In the genomic region with DNA sequence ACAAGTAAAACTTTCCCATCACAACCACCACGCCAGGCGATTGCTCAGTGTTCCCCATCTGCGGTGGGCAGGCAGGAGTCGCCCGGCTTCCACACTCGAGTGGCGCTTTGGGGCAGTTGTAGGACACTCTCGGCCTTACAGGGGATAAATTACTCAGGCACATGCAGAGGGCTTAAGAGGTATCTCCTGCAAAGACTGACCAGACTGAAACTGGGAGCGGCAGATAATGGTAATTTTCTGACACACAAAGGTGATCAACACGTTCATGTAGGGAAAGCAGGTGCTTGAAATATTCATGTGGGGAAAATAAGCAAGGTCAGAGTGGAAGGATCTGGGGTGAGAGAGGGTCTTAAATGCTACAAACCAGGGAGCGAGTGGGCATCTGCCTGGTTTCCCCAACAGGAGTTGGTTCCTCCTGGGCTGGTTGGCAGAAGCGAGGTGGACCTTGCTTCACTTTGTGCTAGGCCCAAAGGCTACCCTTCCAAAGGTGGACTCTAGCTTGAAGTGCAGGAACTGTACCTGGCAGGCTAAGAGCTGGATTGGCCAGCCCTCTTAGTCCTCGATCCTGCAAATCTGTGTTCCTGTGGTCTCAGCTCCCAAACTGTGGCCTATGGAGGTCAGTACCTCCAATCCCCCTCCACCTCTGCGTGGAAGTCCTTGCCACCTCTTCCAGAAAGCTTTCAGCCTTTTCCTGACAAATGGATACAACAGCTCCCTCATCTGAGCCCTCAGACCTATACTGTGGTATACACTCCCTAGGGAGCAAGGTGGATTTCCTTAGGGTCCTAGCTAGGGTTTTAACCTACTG, we compare ENCODE assay signal across 8 cellular contexts. TPM values are rescaled to one million over a fixed set of nuclear protein-coding genes. Genes with fewer than 3 reads are reported as not detected.
DNase-seq lines count a peak whose midpoint lies in the region; ATAC-seq and TF ChIP-seq lines count a peak whose summit lies in the region.

No MANE protein-coding gene starts in this region.

- CTCF ChIA-PET in SK-N-SH (lab: Yijun Ruan, JAX): interaction anchor here (0.7 to 1.0 kb wide), 3 partner anchors 11 to 462 kb away, joined by 3 read pairs; no protein-coding TSS in a partner anchor
- CTCF ChIA-PET in PC-9 (lab: Charles Lee): interaction anchor here (0.6 kb wide), 1 partner anchor 474 kb away, joined by 3 read pairs; no protein-coding TSS in a partner anchor

- H3K4me3 ChIP-seq in SK-N-SH (ENCODE audit: low read depth in 2 of 2, low read length in 1 of 2) (peak overlapping the region; percentile 47 to 57), gastroesophageal sphincter (peak overlapping the region; percentile 30 to 85), skeletal muscle satellite cell (ENCODE audit: low read length) (peak overlapping the region; percentile 77), PC-9 (no peak overlapping the region)

- H3T11ph ChIP-seq in H9 (ENCODE audit: low read length): no peak overlapping the region

- no peak overlapping the region for H2AFZ ChIP-seq in H9 (ENCODE audit: low read length)
- no peak overlapping the region for H2AFZ ChIP-seq in SK-N-SH (ENCODE audit: low read depth)
- H2AFZ ChIP-seq in PC-9: no peak overlapping the region

- no peaks in the 10 kb centered on the region for H3K27me3 ChIP-seq in H9 (ENCODE audit: insufficient read depth, low read length)
- H3K27me3 ChIP-seq in SK-N-SH (ENCODE audit: insufficient read depth): no peaks in the 10 kb centered on the region
- H3K27me3 ChIP-seq in gastroesophageal sphincter: no peaks in the 10 kb centered on the region
- no peaks in the 10 kb centered on the region for H3K27me3 ChIP-seq in skeletal muscle satellite cell (ENCODE audit: control insufficient read depth, insufficient read depth, low read length)
- no peaks in the 10 kb centered on the region for H3K27me3 ChIP-seq in PC-9 (ENCODE audit: insufficient read depth, low read depth)

- H2BK20ac ChIP-seq in H9 (ENCODE audit: low read depth, low read length, poor library complexity, severe bottlenecking): no peak overlapping the region

- peak overlapping the region; percentile 88; the same call in 1 of the 2 replicates for H3K14ac ChIP-seq in H9 (ENCODE audit: insufficient read depth, low read length)

- H3K79me1 ChIP-seq in H9 (ENCODE audit: insufficient read depth, low read depth, low read length, poor library complexity, severe bottlenecking): no peaks in the 10 kb centered on the region

- peak overlapping the region; percentile 75 to 84 for H3K4me3 Mint-ChIP-seq in H9

- no peak overlapping the region for H4K8ac ChIP-seq in H9 (replicated peaks; ENCODE audit: insufficient read length, low read depth, low read length)

- H3K9ac ChIP-seq in H9 (ENCODE audit: extremely low read depth, insufficient read length, low read length) (peak overlapping the region; percentile 29), SK-N-SH (peak overlapping the region; percentile 71), skeletal muscle satellite cell (ENCODE audit: low read depth, low read length) (peak overlapping the region; percentile 92)

- H3F3A ChIP-seq in SK-N-SH (replicated peaks; ENCODE audit: insufficient read depth): peaks cover 19% of the 10 kb centered on the region
- peaks cover 8% of the 10 kb centered on the region; the same call in 1 of the 2 replicates for H3F3A ChIP-seq in PC-9 (ENCODE audit: insufficient read depth, low read depth)

- no peaks in the 10 kb centered on the region for H3K9me2 ChIP-seq in SK-N-SH
- H3K9me2 ChIP-seq in PC-9 (ENCODE audit: insufficient read depth): no peaks in the 10 kb centered on the region

- ATAC-seq in gastroesophageal sphincter (no peak), HG02870 (IDR thresholded peaks at IDR 0.05; ENCODE audit: unreplicated experiment) (no peak)

- H3K9me3 ChIP-seq in H9 (ENCODE audit: control insufficient read depth, low read depth, low read length) (no peaks in the 10 kb centered on the region), SK-N-SH (no peaks in the 10 kb centered on the region), gastroesophageal sphincter (no peaks in the 10 kb centered on the region), skeletal muscle satellite cell (replicated peaks; ENCODE audit: low read length) (no peaks in the 10 kb centered on the region), PC-9 (ENCODE audit: insufficient read depth, low read depth) (no peaks in the 10 kb centered on the region)

- peaks cover 4 to 22% of the 10 kb centered on the region in 2 experiments for H3K36me3 ChIP-seq in SK-N-SH (replicated peaks in 1 of 2; ENCODE audit: control insufficient read depth in 1 of 2, insufficient read depth in 2 of 2, low read length in 1 of 2)
- H3K36me3 ChIP-seq in gastroesophageal sphincter: peaks cover 0 to 15% of the 10 kb centered on the region in 2 donors
- peaks cover 14% of the 10 kb centered on the region for H3K36me3 ChIP-seq in skeletal muscle satellite cell (ENCODE audit: insufficient read depth, low read length)
- peaks cover 2% of the 10 kb centered on the region; the same call in 1 of the 2 replicates for H3K36me3 ChIP-seq in PC-9 (ENCODE audit: low read depth)

- H3K4ac ChIP-seq in H9 (ENCODE audit: low read depth, low read length): no peak overlapping the region

- H2BK15ac ChIP-seq in H9 (ENCODE audit: low read depth, low read length): no peak overlapping the region

- TF ChIP-seq POLR2A in gastroesophageal sphincter (IDR thresholded peaks at IDR 0.05): no peak

- TF ChIP-seq EP300 in SK-N-SH (IDR thresholded peaks at IDR 0.05; ENCODE audit: borderline replicate concordance in 1 of 2, low read depth in 1 of 2, low read length in 1 of 2) (no peak), gastroesophageal sphincter (IDR thresholded peaks at IDR 0.05) (no peak)

- H2BK12ac ChIP-seq in H9 (ENCODE audit: insufficient read length, low read depth, low read length): no peak overlapping the region

- no peaks in the 10 kb centered on the region for H3K27me3 Mint-ChIP-seq in H9 (ENCODE audit: low read depth)

- H2AK5ac ChIP-seq in H9 (ENCODE audit: insufficient read length, low read length): no peak overlapping the region

- no peak for TF ChIP-seq CTCF in H9 (conservative IDR thresholded peaks at IDR 0.05)
- TF ChIP-seq CTCF in SK-N-SH (IDR thresholded peaks at IDR 0.05): no peak
- peak in 1 of 4 experiments; percentile 2 for TF ChIP-seq CTCF in gastroesophageal sphincter (IDR thresholded peaks at IDR 0.05)
- no peak for TF ChIP-seq CTCF in PC-9 (conservative IDR thresholded peaks at IDR 0.05)

- DNase-seq in H9 (peak; percentile 56), SK-N-SH (peak; percentile 37), NCI-H1694 (lab: John Stamatoyannopoulos, UW) (no peak), epidermal melanocyte (ENCODE audit: insufficient read length, low spot score) (no peak), PC-9 (no peak)

- H4K5ac ChIP-seq in H9 (ENCODE audit: insufficient read length, low read depth, low read length): no peak overlapping the region

- no peak overlapping the region for H3K27ac ChIP-seq in H9 (ENCODE audit: insufficient read length, low read depth, low read length)
- peak overlapping the region; percentile 20 to 65; a peak in 1 of 4 replicates for H3K27ac ChIP-seq in SK-N-SH (ENCODE audit: low read depth in 2 of 2, low read length in 1 of 2)
- H3K27ac ChIP-seq in gastroesophageal sphincter: peak overlapping the region; percentile 5 to 91 (median 88)
- no peak overlapping the region for H3K27ac ChIP-seq in PC-9

- H3K23me2 ChIP-seq in H9 (ENCODE audit: insufficient read length, low read depth, low read length, poor library complexity, severe bottlenecking): peaks cover 14% of the 10 kb centered on the region

- no peaks in the 10 kb centered on the region for H3K4me1 ChIP-seq in H9 (ENCODE audit: insufficient read depth, low read length)
- peaks cover 0 to 23% of the 10 kb centered on the region in 2 experiments; a peak in 2 of 4 replicates for H3K4me1 ChIP-seq in SK-N-SH (ENCODE audit: control insufficient read depth in 1 of 2, insufficient read depth in 2 of 2, low read depth in 1 of 2, low read length in 1 of 2)
- peaks cover 0 to 67% (median 10%) of the 10 kb centered on the region in 3 donors for H3K4me1 ChIP-seq in gastroesophageal sphincter
- peaks cover 12% of the 10 kb centered on the region for H3K4me1 ChIP-seq in skeletal muscle satellite cell (ENCODE audit: control insufficient read depth, insufficient read depth, low read length)
- no peaks in the 10 kb centered on the region for H3K4me1 ChIP-seq in PC-9 (replicated peaks; ENCODE audit: insufficient read depth)

- H3K23ac ChIP-seq in H9 (ENCODE audit: insufficient read length, low read depth, low read length): no peak overlapping the region

- BruUV-seq in PC-9 (replicated peaks; lab: Mats Ljungman, UMichigan): no TSS peak

- POLR2A ChIA-PET in SK-N-SH (lab: Yijun Ruan, JAX) (interaction anchor here (0.7 kb wide), 1 partner anchor 11 kb away, joined by 3 read pairs; no protein-coding TSS in a partner anchor), PC-9 (lab: Charles Lee; ENCODE audit: unreplicated experiment) (interaction anchor here (0.6 kb wide), 1 partner anchor 81 kb away, joined by 4 read pairs; a partner anchor contains a TSS)

- peaks cover 16 to 19% of the 10 kb centered on the region in 2 experiments for H3K4me1 Mint-ChIP-seq in H9

- intact Hi-C loops in PC-9 (cut with micrococcal nuclease; ENCODE audit: unreplicated experiment): no loop called here

- TF ChIP-seq RAD21 in SK-N-SH (IDR thresholded peaks at IDR 0.05; ENCODE audit: low read length): no peak

- no peak overlapping the region for H2BK5ac ChIP-seq in H9 (ENCODE audit: insufficient read length, low read length)

- peaks cover 15 to 37% (median 26%) of the 10 kb centered on the region in 3 experiments; a peak in 6 of 7 replicates for H3K36me3 Mint-ChIP-seq in H9 (ENCODE audit: insufficient read depth in 1 of 3, low read depth in 3 of 3)

- H2BK120ac ChIP-seq in H9 (ENCODE audit: low read depth, low read length, poor library complexity, severe bottlenecking): no peak overlapping the region

- H4K20me1 ChIP-seq in H9 (ENCODE audit: control insufficient read depth, insufficient read depth, insufficient read length) (no peaks in the 10 kb centered on the region), SK-N-SH (ENCODE audit: insufficient read depth) (no peaks in the 10 kb centered on the region), PC-9 (ENCODE audit: insufficient read depth) (peaks cover 6% of the 10 kb centered on the region; the same call in 1 of the 2 replicates)

- no CpG with 5 or more reads among the region's 14 CpGs for WGBS in H9 (ENCODE audit: extremely low coverage, insufficient read length, low lambda C conversion rate)
- 56% methylated on average over 14 of the region's 14 CpGs for WGBS in SK-N-SH (ENCODE audit: low lambda C conversion rate)
- WGBS in gastroesophageal sphincter (ENCODE audit: low coverage in 1 of 2), 2 donors: 57 to 77% methylated on average over 3 to 6 of the region's 14 CpGs

- H3K18ac ChIP-seq in H9 (ENCODE audit: insufficient read length, low read depth, low read length): peak overlapping the region; percentile 56

- H3K79me2 ChIP-seq in H9 (ENCODE audit: insufficient read depth, low read length) (no peaks in the 10 kb centered on the region), SK-N-SH (ENCODE audit: insufficient read depth) (no peaks in the 10 kb centered on the region), PC-9 (ENCODE audit: low read depth) (no peaks in the 10 kb centered on the region)

- H3K9me3 Mint-ChIP-seq in H9: no peaks in the 10 kb centered on the region; a peak in 1 of 5 replicates

- H4K91ac ChIP-seq in H9 (ENCODE audit: insufficient read length, low read depth, low read length): no peak overlapping the region

- H3K56ac ChIP-seq in H9 (ENCODE audit: insufficient read length, low read depth, low read length): no peak overlapping the region

- peak overlapping the region; percentile 73 for H3K4me2 ChIP-seq in H9 (ENCODE audit: insufficient read depth, insufficient read length, low read length)
- H3K4me2 ChIP-seq in SK-N-SH: peak overlapping the region; percentile 78
- peak overlapping the region; percentile 89 for H3K4me2 ChIP-seq in skeletal muscle satellite cell (ENCODE audit: low read length)
- no peak overlapping the region for H3K4me2 ChIP-seq in PC-9

- peak overlapping the region in 2 of 3 experiments; percentile 19 to 44; a peak in 2 of 7 replicates for H3K27ac Mint-ChIP-seq in H9

RNA-seq across cellular contexts. Expression of a gene that starts 16.7 kb away (rescaled TPM):
- total RNA-seq in H9 (2021) (42.8 and 44.4 TPM in 2 replicates), gastroesophageal sphincter (10 to 100 TPM in 1 of 4 donors, 1 to 10 TPM in 3; 5.8 to 11.0 (median 6.1) TPM), PC-9 (2021) (17.5 and 23.8 TPM in 2 replicates)
- 4.0 and 4.3 TPM in 2 replicates for polyA plus RNA-seq in SK-N-SH (2012; rRNA removed)
- polyA plus RNA-seq in SK-N-SH (2012; cell fraction: cytosol; rRNA removed): 3.9 and 4.2 TPM in 2 replicates
- 5.2 and 6.1 TPM in 2 replicates for polyA plus RNA-seq in SK-N-SH (2012; cell fraction: nucleus; rRNA removed)
- 2.2 and 3.5 TPM in 2 replicates for total RNA-seq in skeletal muscle satellite cell (2012; rRNA removed)

RNA-seq across cellular contexts. Expression of a gene that starts 16.9 kb away (rescaled TPM):
- 39.0 and 41.2 TPM in 2 replicates for total RNA-seq in H9 (2021)
- 35.6 and 40.5 TPM in 2 replicates for polyA plus RNA-seq in SK-N-SH (2012; rRNA removed)
- 27.9 and 35.3 TPM in 2 replicates for polyA plus RNA-seq in SK-N-SH (2012; cell fraction: cytosol; rRNA removed)
- 19.0 and 25.9 TPM in 2 replicates for polyA plus RNA-seq in SK-N-SH (2012; cell fraction: nucleus; rRNA removed)
- total RNA-seq in gastroesophageal sphincter: 10 to 100 TPM; 28.8 to 42.4 (median 33.5) TPM
- 49.4 and 52.5 TPM in 2 replicates for total RNA-seq in skeletal muscle satellite cell (2012; rRNA removed)
- 38.1 and 51.3 TPM in 2 replicates for total RNA-seq in PC-9 (2021)

Comparison
In these comparisons a context has a peak if more than half of its experiments do, and no peak if none do; other contexts are left out.
1. DNase-seq: peak in H9 (single experiment) and SK-N-SH (single experiment); none in NCI-H1694 (single experiment), epidermal melanocyte (single experiment) and PC-9 (0 of 2).
2. H3K27ac ChIP-seq: peak in SK-N-SH (2 of 2) and gastroesophageal sphincter (4 of 4); none in H9 (single experiment) and PC-9 (single experiment).
3. H3K9ac ChIP-seq: peak in every context shown above with its lines; median percentile 92 in skeletal muscle satellite cell; 71 in SK-N-SH; 29 in H9.